ENCODE assay signal across 9 cellular contexts in the genomic region with DNA sequence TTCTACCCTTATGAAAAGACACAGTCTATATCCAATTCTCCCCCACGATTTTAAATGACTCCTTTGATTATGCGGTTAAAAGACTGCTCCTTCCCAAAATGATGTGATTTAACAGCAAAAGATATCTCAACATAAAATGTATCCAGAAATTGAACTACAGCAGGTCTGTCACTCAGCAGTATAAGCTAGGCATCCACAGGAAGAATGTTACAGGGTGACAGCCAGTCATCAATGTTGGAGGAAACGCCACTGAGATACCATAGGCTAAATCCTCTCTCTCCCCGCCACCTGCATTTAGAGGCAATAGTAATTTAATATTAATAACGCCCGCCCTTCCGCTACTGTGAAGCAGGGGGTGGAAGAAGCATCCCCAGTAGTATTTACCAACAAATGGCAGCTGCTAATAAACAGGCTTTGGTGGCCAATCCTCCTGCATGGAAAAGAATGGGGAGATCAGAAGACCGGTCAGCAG. TPM values are rescaled to one million over a fixed set of nuclear protein-coding genes. Genes with fewer than 3 reads are reported as not detected.
A peak's percentile ranks its signal among the peaks of the same experiment; 100 is the strongest.
DNase-seq lines count a peak whose midpoint lies in the region; ATAC-seq and TF ChIP-seq lines count a peak whose summit lies in the region.
"Had no signal": no experiment of that assay in that cellular context is flagged by ENCODE, and none has a peak within 500 bp of the region (broad histone marks: within the 10 kb centered on the region; RNA-seq: fewer than 3 reads in every experiment).

No MANE protein-coding gene starts in this region.

- H3K27ac Mint-ChIP-seq in activated CD8-positive, alpha-beta T cell treated with anti-CD3 and anti-CD28 coated beads, Interleukin-2, amount 10 ng/mL, durations not matched to agents 7 days and 5 days: no peak overlapping the region
- H3K27ac Mint-ChIP-seq in activated CD8-positive, alpha-beta T cell treated with anti-CD3 and anti-CD28 coated beads for 36 hours: no peak overlapping the region
- H3K27ac Mint-ChIP-seq in T-helper 2 cell treated with Interferon-gamma antibody and Interleukin-4, amounts not matched to agents 5 μg/mL and 100 μg/mL, for 36 hours: no peak overlapping the region
- H3K27ac Mint-ChIP-seq in activated naive CD4-positive, alpha-beta T cell treated with anti-CD3 and anti-CD28 coated beads, Interleukin-2, amount 50 U/mL, for 72 hours: no peak overlapping the region
- H3K27ac Mint-ChIP-seq: activated naive CD8-positive, alpha-beta T cell had no signal

- peaks cover 60% of the 10 kb centered on the region for H3K79me2 ChIP-seq in PC-3 (ENCODE audit: low read length)
- peaks cover 57% of the 10 kb centered on the region for H3K79me2 ChIP-seq in hepatocyte

- peaks cover 26% of the 10 kb centered on the region for H4K20me1 ChIP-seq in PC-3 (ENCODE audit: low read length)
- H4K20me1 ChIP-seq in hepatocyte (ENCODE audit: insufficient read depth, poor library complexity, severe bottlenecking): peaks cover 11% of the 10 kb centered on the region

- peak overlapping the region; percentile 97 for H3K9ac ChIP-seq in PC-3 (ENCODE audit: low read length)

- H3K9me3 ChIP-seq in PC-3 (ENCODE audit: low read length) (no peaks in the 10 kb centered on the region), hepatocyte (ENCODE audit: low read depth) (no peaks in the 10 kb centered on the region), transverse colon (no peaks in the 10 kb centered on the region)

- peak; percentile 2 for ATAC-seq in activated CD8-positive, alpha-beta T cell treated with anti-CD3 and anti-CD28 coated beads, Interleukin-2, amount 10 ng/mL, durations not matched to agents 7 days and 5 days
- no peak for ATAC-seq in activated CD8-positive, alpha-beta T cell treated with anti-CD3 and anti-CD28 coated beads for 36 hours
- peak; percentile 10 for ATAC-seq in PC-3
- ATAC-seq in activated naive CD4-positive, alpha-beta T cell treated with anti-CD3 and anti-CD28 coated beads, Interleukin-2, amount 50 U/mL, for 72 hours: no peak

- peak overlapping the region; percentile 69 for H2AFZ ChIP-seq in PC-3 (ENCODE audit: low read length)
- H2AFZ ChIP-seq in hepatocyte: peak overlapping the region; percentile 80

- H3K36me3 Mint-ChIP-seq in activated CD8-positive, alpha-beta T cell treated with anti-CD3 and anti-CD28 coated beads, Interleukin-2, amount 10 ng/mL, durations not matched to agents 7 days and 5 days (ENCODE audit: low read depth): peaks cover 38% of the 10 kb centered on the region
- peaks cover 34% of the 10 kb centered on the region for H3K36me3 Mint-ChIP-seq in activated CD8-positive, alpha-beta T cell treated with anti-CD3 and anti-CD28 coated beads for 36 hours (ENCODE audit: low read depth)
- H3K36me3 Mint-ChIP-seq in T-helper 2 cell treated with Interferon-gamma antibody and Interleukin-4, amounts not matched to agents 5 μg/mL and 100 μg/mL, for 36 hours (ENCODE audit: low read depth): peaks cover 35% of the 10 kb centered on the region
- peaks cover 15 to 31% of the 10 kb centered on the region in 2 donors for H3K36me3 Mint-ChIP-seq in activated naive CD4-positive, alpha-beta T cell treated with anti-CD3 and anti-CD28 coated beads, Interleukin-2, amount 50 U/mL, for 72 hours

- H3K4me2 ChIP-seq in PC-3 (ENCODE audit: low read length) (peak overlapping the region; percentile 97), hepatocyte (peak overlapping the region; percentile 85)

- no peaks in the 10 kb centered on the region for H3K27me3 ChIP-seq in PC-3 (ENCODE audit: low read length)
- H3K27me3 ChIP-seq in hepatocyte: no peaks in the 10 kb centered on the region
- no peaks in the 10 kb centered on the region for H3K27me3 ChIP-seq in transverse colon

- H3K4me3 ChIP-seq in PC-3 (ENCODE audit: low read length) (peak overlapping the region; percentile 95), hepatocyte (peak overlapping the region; percentile 57), transverse colon (peak overlapping the region; percentile 58 to 98 (median 85))

- no peak for TF ChIP-seq CTCF in activated CD8-positive, alpha-beta T cell treated with anti-CD3 and anti-CD28 coated beads for 36 hours (IDR thresholded peaks at IDR 0.05)
- TF ChIP-seq CTCF in PC-3 (conservative IDR thresholded peaks at IDR 0.05; ENCODE audit: low read depth, low read length) (no peak), hepatocyte (IDR thresholded peaks at IDR 0.05; ENCODE audit: poor library complexity) (no peak), transverse colon (IDR thresholded peaks at IDR 0.05) (no peak)

- in situ Hi-C loops in transverse colon (cut with MboI; ENCODE audit: low pct_ligation_motif_present in 1 of 4, low pct_unique_long_range_greater_than_20kb in 1 of 4, low sequenced_read_pairs in 3 of 4): loop anchor here in 1 of 4 donors (10.0 kb wide), 1 partner anchor 544 kb away; a partner anchor contains a TSS

- H3K4me1 Mint-ChIP-seq in activated CD8-positive, alpha-beta T cell treated with anti-CD3 and anti-CD28 coated beads, Interleukin-2, amount 10 ng/mL, durations not matched to agents 7 days and 5 days (ENCODE audit: low read depth): peaks cover 53% of the 10 kb centered on the region
- H3K4me1 Mint-ChIP-seq in activated CD8-positive, alpha-beta T cell treated with anti-CD3 and anti-CD28 coated beads for 36 hours (ENCODE audit: low read depth): peaks cover 55% of the 10 kb centered on the region
- peaks cover 41% of the 10 kb centered on the region for H3K4me1 Mint-ChIP-seq in T-helper 2 cell treated with Interferon-gamma antibody and Interleukin-4, amounts not matched to agents 5 μg/mL and 100 μg/mL, for 36 hours (ENCODE audit: low read depth)

- TF ChIP-seq POLR2A in transverse colon (IDR thresholded peaks at IDR 0.05): no peak

- intact Hi-C loops in activated CD8-positive, alpha-beta T cell treated with anti-CD3 and anti-CD28 coated beads for 36 hours (cut with micrococcal nuclease): loop anchor here (5.0 kb wide), 3 partner anchors 44 to 156 kb away; a partner anchor contains a TSS
- intact Hi-C loops in PC-3 (cut with micrococcal nuclease): no loop called here
- intact Hi-C loops in transverse colon (cut with DNase I; ENCODE audit: low total_unique reads): loop anchor here (10.0 kb wide), 1 partner anchor 184 kb away; no protein-coding TSS in a partner anchor

- no peaks in the 10 kb centered on the region for H3F3A ChIP-seq in PC-3 (ENCODE audit: low read length, unreplicated experiment)

- WGBS in hepatocyte (ENCODE audit: low lambda C conversion rate, missing lambda C conversion rate): 14% methylated on average over 8 of the region's 8 CpGs
- 7 to 16% methylated on average over 6 to 8 of the region's 8 CpGs for WGBS in transverse colon (ENCODE audit: low coverage in 1 of 2), 2 donors

- H3K4me3 Mint-ChIP-seq in activated CD8-positive, alpha-beta T cell treated with anti-CD3 and anti-CD28 coated beads, Interleukin-2, amount 10 ng/mL, durations not matched to agents 7 days and 5 days: no peak overlapping the region
- no peak overlapping the region for H3K4me3 Mint-ChIP-seq in activated CD8-positive, alpha-beta T cell treated with anti-CD3 and anti-CD28 coated beads for 36 hours
- H3K4me3 Mint-ChIP-seq in T-helper 2 cell treated with Interferon-gamma antibody and Interleukin-4, amounts not matched to agents 5 μg/mL and 100 μg/mL, for 36 hours: no peak overlapping the region
- H3K4me3 Mint-ChIP-seq: activated naive CD8-positive, alpha-beta T cell had no signal

- no peak for DNase-seq in activated CD8-positive, alpha-beta T cell treated with anti-CD3 and anti-CD28 coated beads, Interleukin-2, amount 10 ng/mL, durations not matched to agents 7 days and 5 days
- no peak for DNase-seq in activated CD8-positive, alpha-beta T cell treated with anti-CD3 and anti-CD28 coated beads for 36 hours
- no peak for DNase-seq in PC-3
- no peak for DNase-seq in hepatocyte (ENCODE audit: low spot score)
- no peak for DNase-seq in transverse colon
- no peak for DNase-seq in T-helper 2 cell treated with Interferon-gamma antibody and Interleukin-4, amounts not matched to agents 5 μg/mL and 100 μg/mL, for 36 hours (ENCODE audit: low spot score)
- no peak for DNase-seq in activated naive CD4-positive, alpha-beta T cell treated with anti-CD3 and anti-CD28 coated beads, Interleukin-2, amount 50 U/mL, for 72 hours (ENCODE audit: low spot score in 2 of 2)
- DNase-seq in UCSD-AML1 (lab: John Stamatoyannopoulos, UW; ENCODE audit: unreplicated experiment): no peak

- H3K9me2 ChIP-seq in PC-3 (replicated peaks; ENCODE audit: low read length) (no peaks in the 10 kb centered on the region), hepatocyte (replicated peaks; ENCODE audit: insufficient read depth) (no peaks in the 10 kb centered on the region)

- H3K27me3 Mint-ChIP-seq in activated CD8-positive, alpha-beta T cell treated with anti-CD3 and anti-CD28 coated beads, Interleukin-2, amount 10 ng/mL, durations not matched to agents 7 days and 5 days (ENCODE audit: low read depth): no peaks in the 10 kb centered on the region
- H3K27me3 Mint-ChIP-seq in activated CD8-positive, alpha-beta T cell treated with anti-CD3 and anti-CD28 coated beads for 36 hours: no peaks in the 10 kb centered on the region
- no peaks in the 10 kb centered on the region for H3K27me3 Mint-ChIP-seq in T-helper 2 cell treated with Interferon-gamma antibody and Interleukin-4, amounts not matched to agents 5 μg/mL and 100 μg/mL, for 36 hours (ENCODE audit: low read depth)
- H3K27me3 Mint-ChIP-seq: activated naive CD8-positive, alpha-beta T cell had no signal

- BruUV-seq in PC-3 (replicated peaks; lab: Mats Ljungman, UMichigan): TSS peak; percentile 68

- H3K4me1 ChIP-seq in PC-3 (ENCODE audit: insufficient read depth, low read length) (peaks cover 19% of the 10 kb centered on the region), hepatocyte (ENCODE audit: insufficient read depth) (peaks cover 15% of the 10 kb centered on the region), transverse colon (peaks cover 14 to 34% (median 25%) of the 10 kb centered on the region in 4 donors)

- POLR2A ChIA-PET in activated CD8-positive, alpha-beta T cell treated with anti-CD3 and anti-CD28 coated beads, Interleukin-2, amount 10 ng/mL, durations not matched to agents 7 days and 5 days (lab: Charles Lee): interaction anchor here (1.0 to 2.6 kb wide), 11 partner anchors 10 to 179 kb away, joined by 3 to 29 read pairs (median 5); a partner anchor contains a TSS
- POLR2A ChIA-PET in activated CD8-positive, alpha-beta T cell treated with anti-CD3 and anti-CD28 coated beads for 36 hours (lab: Charles Lee): interaction anchor here (0.8 to 2.0 kb wide), 13 partner anchors 9 to 157 kb away, joined by 3 to 22 read pairs (median 5); a partner anchor contains a TSS
- POLR2A ChIA-PET in PC-3 (lab: Charles Lee; ENCODE audit: unreplicated experiment): interaction anchor here (0.6 kb wide), 1 partner anchor 208 kb away, joined by 3 read pairs; no protein-coding TSS in a partner anchor

- H3K36me3 ChIP-seq in PC-3 (ENCODE audit: low read depth, low read length) (peaks cover 6% of the 10 kb centered on the region; the same call in 1 of the 2 replicates), hepatocyte (replicated peaks; ENCODE audit: insufficient read depth, low read depth) (no peaks in the 10 kb centered on the region), transverse colon (peaks cover 0 to 14% (median 0%) of the 10 kb centered on the region in 4 donors)

- no peak for TF ChIP-seq EP300 in transverse colon (IDR thresholded peaks at IDR 0.05; ENCODE audit: low read depth)

- H3K9me3 Mint-ChIP-seq in activated CD8-positive, alpha-beta T cell treated with anti-CD3 and anti-CD28 coated beads, Interleukin-2, amount 10 ng/mL, durations not matched to agents 7 days and 5 days (ENCODE audit: insufficient read depth): no peaks in the 10 kb centered on the region
- H3K9me3 Mint-ChIP-seq in activated CD8-positive, alpha-beta T cell treated with anti-CD3 and anti-CD28 coated beads for 36 hours: no peaks in the 10 kb centered on the region
- no peaks in the 10 kb centered on the region for H3K9me3 Mint-ChIP-seq in T-helper 2 cell treated with Interferon-gamma antibody and Interleukin-4, amounts not matched to agents 5 μg/mL and 100 μg/mL, for 36 hours
- no peaks in the 10 kb centered on the region for H3K9me3 Mint-ChIP-seq in activated naive CD4-positive, alpha-beta T cell treated with anti-CD3 and anti-CD28 coated beads, Interleukin-2, amount 50 U/mL, for 72 hours

- peak overlapping the region; percentile 24 for H3K27ac ChIP-seq in PC-3 (ENCODE audit: low read length)
- peak overlapping the region; percentile 69 for H3K27ac ChIP-seq in hepatocyte
- H3K27ac ChIP-seq in transverse colon: peak overlapping the region; percentile 87 to 92 (median 89)

- CTCF ChIA-PET in activated CD8-positive, alpha-beta T cell treated with anti-CD3 and anti-CD28 coated beads, Interleukin-2, amount 10 ng/mL, durations not matched to agents 7 days and 5 days (lab: Charles Lee): interaction anchor here (1.2 to 3.8 kb wide), 3 partner anchors 9 to 180 kb away, joined by 3 to 15 read pairs (median 5); no protein-coding TSS in a partner anchor
- CTCF ChIA-PET in activated CD8-positive, alpha-beta T cell treated with anti-CD3 and anti-CD28 coated beads for 36 hours (lab: Charles Lee): no interaction called here
- CTCF ChIA-PET in PC-3 (lab: Charles Lee): interaction anchor here (0.5 kb wide), 1 partner anchor 623 kb away, joined by 4 read pairs; no protein-coding TSS in a partner anchor

RNA-seq across cellular contexts. Expression of a gene that starts 0.6 kb away (rescaled TPM):
- total RNA-seq in activated CD8-positive, alpha-beta T cell treated with anti-CD3 and anti-CD28 coated beads, Interleukin-2, amount 10 ng/mL, durations not matched to agents 7 days and 5 days: 10 to 100 TPM; 92.3 to 92.6 TPM
- total RNA-seq in activated CD8-positive, alpha-beta T cell treated with anti-CD3 and anti-CD28 coated beads for 36 hours: 10 to 100 TPM; 81.0 to 87.9 TPM
- total RNA-seq in PC-3 (2014; rRNA removed) (22.0 and 38.2 TPM in 2 replicates), hepatocyte (40.6 and 43.7 TPM in 2 replicates), transverse colon (10 to 100 TPM in 3 of 4 donors, 1 to 10 TPM in 1; 2.2 to 32.0 (median 13.5) TPM)
- polyA plus RNA-seq in hepatocyte: 15.5 and 18.0 TPM in 2 replicates
- total RNA-seq in activated naive CD4-positive, alpha-beta T cell treated with anti-CD3 and anti-CD28 coated beads, Interleukin-2, amount 50 U/mL, for 72 hours: 100 to 1,000 TPM in 1 of 2 donors, 10 to 100 TPM in 1; 86.4 to 126 TPM

RNA-seq across cellular contexts. Expression of a gene that starts 0.8 kb away (rescaled TPM):
- 10 to 100 TPM; 37.3 to 37.5 TPM for total RNA-seq in activated CD8-positive, alpha-beta T cell treated with anti-CD3 and anti-CD28 coated beads, Interleukin-2, amount 10 ng/mL, durations not matched to agents 7 days and 5 days
- total RNA-seq in activated CD8-positive, alpha-beta T cell treated with anti-CD3 and anti-CD28 coated beads for 36 hours: 10 to 100 TPM; 31.6 to 35.9 TPM
- total RNA-seq in PC-3 (2014; rRNA removed) (16.8 and 19.0 TPM in 2 replicates), hepatocyte (55.0 and 60.8 TPM in 2 replicates), transverse colon (10 to 100 TPM in 3 of 4 donors, 1 to 10 TPM in 1; 8.6 to 14.6 (median 13.1) TPM)
- 37.6 and 41.2 TPM in 2 replicates for polyA plus RNA-seq in hepatocyte
- 10 to 100 TPM; 29.4 to 63.0 TPM for total RNA-seq in activated naive CD4-positive, alpha-beta T cell treated with anti-CD3 and anti-CD28 coated beads, Interleukin-2, amount 50 U/mL, for 72 hours

RNA-seq across cellular contexts. Expression of a gene that starts 25.3 kb away (rescaled TPM):
- not detected for total RNA-seq in activated CD8-positive, alpha-beta T cell treated with anti-CD3 and anti-CD28 coated beads, Interleukin-2, amount 10 ng/mL, durations not matched to agents 7 days and 5 days
- under 1 TPM in 1 of 2 experiments, not detected in 1; 0.20 TPM for total RNA-seq in activated CD8-positive, alpha-beta T cell treated with anti-CD3 and anti-CD28 coated beads for 36 hours
- total RNA-seq in PC-3 (2014; rRNA removed) (0.87 TPM in 1 of 2 replicates, not detected in the other), hepatocyte (0.63 and 1.3 TPM in 2 replicates), transverse colon (not detected)
- polyA plus RNA-seq in hepatocyte: 0.39 and 0.97 TPM in 2 replicates
- under 1 TPM; 0.30 to 0.39 TPM for total RNA-seq in activated naive CD4-positive, alpha-beta T cell treated with anti-CD3 and anti-CD28 coated beads, Interleukin-2, amount 50 U/mL, for 72 hours

Comparison
In these comparisons a context has a peak if more than half of its experiments do, and no peak if none do; other contexts are left out.
1. ATAC-seq: peak in activated CD8-positive, alpha-beta T cell treated with anti-CD3 and anti-CD28 coated beads, Interleukin-2, amount 10 ng/mL, durations not matched to agents 7 days and 5 days (single experiment) and PC-3 (single experiment); none in activated CD8-positive, alpha-beta T cell treated with anti-CD3 and anti-CD28 coated beads for 36 hours (single experiment) and activated naive CD4-positive, alpha-beta T cell treated with anti-CD3 and anti-CD28 coated beads, Interleukin-2, amount 50 U/mL, for 72 hours (0 of 2).
2. H3K27ac ChIP-seq: peak in every context shown above with its lines; median percentile 89 in transverse colon; 69 in hepatocyte; 24 in PC-3.
3. Peak in every context shown above with its lines, with median percentiles within 50 percentile points of each other: H3K4me3 ChIP-seq.